Comparison of ENCODE assay signal across 20 cellular contexts in the genomic region with DNA sequence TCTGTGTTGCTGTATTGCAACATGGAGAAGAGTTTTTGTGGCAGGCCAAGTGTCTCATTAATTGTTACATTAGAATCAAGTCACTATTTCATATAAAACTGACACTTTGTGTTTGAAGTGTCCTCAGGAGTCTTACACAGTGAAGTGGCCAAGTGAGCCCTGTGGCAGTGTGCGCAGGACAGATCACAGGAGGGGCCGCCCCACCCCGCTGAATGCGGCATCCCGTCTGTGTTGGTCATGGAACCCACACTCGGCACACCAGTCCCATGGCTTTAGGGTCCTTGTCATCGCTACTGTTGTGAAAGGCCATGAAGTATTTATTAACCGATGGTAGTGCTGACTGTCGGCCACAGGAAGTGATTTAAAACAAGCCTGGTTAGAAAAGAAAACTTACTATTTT.
"Had no signal": no experiment of that assay in that cellular context is flagged by ENCODE, and none has a peak within 500 bp of the region (broad histone marks: within the 10 kb centered on the region; RNA-seq: fewer than 3 reads in every experiment).

No MANE protein-coding gene starts in this region.

- H3K9me3 Mint-ChIP-seq: activated CD4-positive, alpha-beta T cell treated with anti-CD3 and anti-CD28 coated beads, Interleukin-2, amount 10 ng/mL, durations not matched to agents 7 days and 5 days; activated CD8-positive, alpha-beta T cell treated with anti-CD3 and anti-CD28 coated beads for 36 hours; activated naive CD4-positive, alpha-beta T cell treated with anti-CD3 and anti-CD28 coated beads, Interleukin-2, amount 10 ng/mL, durations not matched to agents 7 days and 5 days; nephron; stimulated activated naive B cell treated with anti-CD40 and anti-IgM and Interleukin-4, amounts not matched to agents 10 μg/mL and 1 μg/mL and 100 μg/mL, for 72 hours had no signal

- DNase-seq: activated CD4-positive, alpha-beta T cell treated with anti-CD3 and anti-CD28 coated beads, Interleukin-2, amount 10 ng/mL, durations not matched to agents 7 days and 5 days; activated CD8-positive, alpha-beta memory T cell treated with anti-CD3 and anti-CD28 coated beads, Interleukin-2, amount 10 ng/mL, durations not matched to agents 7 days and 5 days; activated CD8-positive, alpha-beta T cell treated with anti-CD3 and anti-CD28 coated beads for 36 hours; activated effector memory CD4-positive, alpha-beta T cell treated with anti-CD3 and anti-CD28 coated beads, Interleukin-2, amount 50 U/mL, for 16 hours; activated naive CD4-positive, alpha-beta T cell treated with anti-CD3 and anti-CD28 coated beads, Interleukin-2, amount 10 ng/mL, durations not matched to agents 7 days and 5 days; activated T-cell treated with anti-CD3 and anti-CD28 coated beads for 4 hours; amygdala; body of pancreas; effector CD4-positive, alpha-beta T cell; foreskin fibroblast; left lung; occipital lobe; stimulated activated CD4-positive, alpha-beta T cell treated with anti-CD3 and anti-CD28 coated beads, Interleukin-2, amount 100 ng/mL, for 48 hours; stimulated activated CD8-positive, alpha-beta memory T cell treated with anti-CD3 and anti-CD28 coated beads, Interleukin-4, amount 100 ng/mL, for 48 hours; stimulated activated naive B cell treated with anti-CD40 and anti-IgM and Interleukin-4, amounts not matched to agents 10 μg/mL and 1 μg/mL and 100 μg/mL, for 72 hours; T-helper 1 cell; T1000 had no signal

- H3K9me3 ChIP-seq: body of pancreas, left lung, thoracic aorta, upper lobe of left lung had no signal

- H3K27ac Mint-ChIP-seq: activated CD4-positive, alpha-beta T cell treated with anti-CD3 and anti-CD28 coated beads, Interleukin-2, amount 10 ng/mL, durations not matched to agents 7 days and 5 days; activated CD8-positive, alpha-beta memory T cell treated with anti-CD3 and anti-CD28 coated beads, Interleukin-2, amount 10 ng/mL, durations not matched to agents 7 days and 5 days; activated CD8-positive, alpha-beta T cell treated with anti-CD3 and anti-CD28 coated beads for 36 hours; activated naive CD4-positive, alpha-beta T cell treated with anti-CD3 and anti-CD28 coated beads, Interleukin-2, amount 10 ng/mL, durations not matched to agents 7 days and 5 days; stimulated activated naive B cell treated with anti-CD40 and anti-IgM and Interleukin-4, amounts not matched to agents 10 μg/mL and 1 μg/mL and 100 μg/mL, for 72 hours had no signal

- H3K4me3 Mint-ChIP-seq: activated CD4-positive, alpha-beta T cell treated with anti-CD3 and anti-CD28 coated beads, Interleukin-2, amount 10 ng/mL, durations not matched to agents 7 days and 5 days; activated CD8-positive, alpha-beta memory T cell treated with anti-CD3 and anti-CD28 coated beads, Interleukin-2, amount 10 ng/mL, durations not matched to agents 7 days and 5 days; activated CD8-positive, alpha-beta T cell treated with anti-CD3 and anti-CD28 coated beads for 36 hours; activated naive CD4-positive, alpha-beta T cell treated with anti-CD3 and anti-CD28 coated beads, Interleukin-2, amount 10 ng/mL, durations not matched to agents 7 days and 5 days; nephron; stimulated activated naive B cell treated with anti-CD40 and anti-IgM and Interleukin-4, amounts not matched to agents 10 μg/mL and 1 μg/mL and 100 μg/mL, for 72 hours had no signal

- ATAC-seq: activated CD8-positive, alpha-beta memory T cell treated with anti-CD3 and anti-CD28 coated beads, Interleukin-2, amount 10 ng/mL, durations not matched to agents 7 days and 5 days; activated CD8-positive, alpha-beta T cell treated with anti-CD3 and anti-CD28 coated beads for 36 hours; body of pancreas; left lung; stimulated activated naive B cell treated with anti-CD40 and anti-IgM and Interleukin-4, amounts not matched to agents 10 μg/mL and 1 μg/mL and 100 μg/mL, for 72 hours had no signal

- H3K27me3 ChIP-seq: body of pancreas, left lung, upper lobe of left lung had no signal

- H3K4me3 ChIP-seq: body of pancreas, left lung, thoracic aorta, upper lobe of left lung had no signal

- H3K27ac ChIP-seq: body of pancreas, left lung, upper lobe of left lung had no signal

- H3K36me3 Mint-ChIP-seq: activated CD8-positive, alpha-beta memory T cell treated with anti-CD3 and anti-CD28 coated beads, Interleukin-2, amount 10 ng/mL, durations not matched to agents 7 days and 5 days had no signal

- H3K36me3 ChIP-seq: thoracic aorta had no signal

- H3K27me3 Mint-ChIP-seq: activated CD4-positive, alpha-beta T cell treated with anti-CD3 and anti-CD28 coated beads, Interleukin-2, amount 10 ng/mL, durations not matched to agents 7 days and 5 days; activated CD8-positive, alpha-beta memory T cell treated with anti-CD3 and anti-CD28 coated beads, Interleukin-2, amount 10 ng/mL, durations not matched to agents 7 days and 5 days; activated CD8-positive, alpha-beta T cell treated with anti-CD3 and anti-CD28 coated beads for 36 hours; activated naive CD4-positive, alpha-beta T cell treated with anti-CD3 and anti-CD28 coated beads, Interleukin-2, amount 10 ng/mL, durations not matched to agents 7 days and 5 days; stimulated activated naive B cell treated with anti-CD40 and anti-IgM and Interleukin-4, amounts not matched to agents 10 μg/mL and 1 μg/mL and 100 μg/mL, for 72 hours had no signal
